1 cellular context compared by ENCODE assay signal in genomic region chr14:51176819-51177218, GRCh38.
TF ChIP-seq lines count a peak whose summit lies in the region.

No MANE protein-coding gene starts in this region.

TF ChIP-seq in GM23338, 12 proteins besides CTCF, POLR2A, EP300 and RAD21 (continued from another document):
- TF ChIP-seq ZNF462 (CRISPR knock-in tag; IDR thresholded peaks at IDR 0.05) (peak; percentile 89), REST (IDR thresholded peaks at IDR 0.05; ENCODE audit: unreplicated experiment) (no peak), ZNF331 (CRISPR knock-in tag; IDR thresholded peaks at IDR 0.05; ENCODE audit: low read depth) (no peak)
